In the genomic region with DNA sequence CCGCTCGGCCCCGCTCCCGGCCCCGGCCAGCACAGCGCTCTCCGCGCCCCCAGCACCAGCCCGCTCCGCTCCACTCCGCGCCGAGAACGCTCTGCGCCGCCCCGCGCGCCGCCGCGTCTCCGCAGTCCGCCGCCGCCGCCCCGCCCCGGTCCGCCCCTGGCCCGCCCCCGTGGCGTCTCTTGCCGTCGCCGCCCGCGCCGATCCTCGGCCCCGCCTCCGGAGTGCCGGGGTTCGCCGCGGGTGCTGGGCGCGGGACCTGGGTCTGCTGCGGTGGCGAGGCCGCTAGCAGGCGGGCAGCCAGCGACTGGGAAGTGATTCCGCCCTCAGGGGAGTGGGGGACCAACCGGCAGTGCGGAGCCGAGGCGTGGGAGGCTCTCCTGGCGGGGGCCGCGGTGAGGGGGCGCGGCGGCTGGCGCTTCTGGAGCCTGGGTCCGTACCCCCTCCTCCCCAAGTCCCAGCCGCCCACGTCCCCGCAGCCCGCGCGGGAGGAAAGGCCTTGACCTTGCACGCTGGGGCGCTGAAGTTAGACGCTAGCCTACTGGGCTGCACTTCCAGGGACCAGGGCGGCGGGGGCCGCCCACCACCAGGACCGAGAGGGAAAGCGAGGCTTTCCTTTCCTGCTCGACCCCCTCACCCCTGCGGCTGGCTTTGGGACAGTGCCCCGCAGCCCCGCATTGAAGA, we compare ENCODE assay signal across 1 cellular context.
A peak's percentile ranks its signal among the peaks of the same experiment; 100 is the strongest.
TF ChIP-seq lines count a peak whose summit lies in the region.

A gene with protein sequence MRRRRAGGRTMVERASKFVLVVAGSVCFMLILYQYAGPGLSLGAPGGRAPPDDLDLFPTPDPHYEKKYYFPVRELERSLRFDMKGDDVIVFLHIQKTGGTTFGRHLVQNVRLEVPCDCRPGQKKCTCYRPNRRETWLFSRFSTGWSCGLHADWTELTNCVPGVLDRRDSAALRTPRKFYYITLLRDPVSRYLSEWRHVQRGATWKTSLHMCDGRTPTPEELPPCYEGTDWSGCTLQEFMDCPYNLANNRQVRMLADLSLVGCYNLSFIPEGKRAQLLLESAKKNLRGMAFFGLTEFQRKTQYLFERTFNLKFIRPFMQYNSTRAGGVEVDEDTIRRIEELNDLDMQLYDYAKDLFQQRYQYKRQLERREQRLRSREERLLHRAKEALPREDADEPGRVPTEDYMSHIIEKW (minus strand): TSS at position 93 of the 681 bp plus-strand sequence. CDS start 305 bp downstream, outside the sequence.

TF ChIP-seq in HepG2, 621 proteins besides CTCF, POLR2A, EP300 and RAD21 (continued from another document and continues in another):
- TF ChIP-seq, protein P1, sequence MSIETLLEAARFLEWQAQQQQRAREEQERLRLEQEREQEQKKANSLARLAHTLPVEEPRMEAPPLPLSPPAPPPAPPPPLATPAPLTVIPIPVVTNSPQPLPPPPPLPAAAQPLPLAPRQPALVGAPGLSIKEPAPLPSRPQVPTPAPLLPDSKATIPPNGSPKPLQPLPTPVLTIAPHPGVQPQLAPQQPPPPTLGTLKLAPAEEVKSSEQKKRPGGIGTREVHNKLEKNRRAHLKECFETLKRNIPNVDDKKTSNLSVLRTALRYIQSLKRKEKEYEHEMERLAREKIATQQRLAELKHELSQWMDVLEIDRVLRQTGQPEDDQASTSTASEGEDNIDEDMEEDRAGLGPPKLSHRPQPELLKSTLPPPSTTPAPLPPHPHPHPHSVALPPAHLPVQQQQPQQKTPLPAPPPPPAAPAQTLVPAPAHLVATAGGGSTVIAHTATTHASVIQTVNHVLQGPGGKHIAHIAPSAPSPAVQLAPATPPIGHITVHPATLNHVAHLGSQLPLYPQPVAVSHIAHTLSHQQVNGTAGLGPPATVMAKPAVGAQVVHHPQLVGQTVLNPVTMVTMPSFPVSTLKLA (IDR thresholded peaks at IDR 0.05), result no peak
- peak; percentile 42; the same call in 1 of the 2 replicates for TF ChIP-seq JUN (CRISPR knock-in tag; IDR thresholded peaks at IDR 0.05)
- peak; percentile 61 for TF ChIP-seq ZNF441 (CRISPR knock-in tag; IDR thresholded peaks at IDR 0.05; ENCODE audit: borderline replicate concordance)
- no peak for TF ChIP-seq SNRNP70 (IDR thresholded peaks at IDR 0.05; ENCODE audit: low read depth, low read length)
- no peak for TF ChIP-seq IKZF4 (CRISPR knock-in tag; IDR thresholded peaks at IDR 0.05; ENCODE audit: borderline replicate concordance, low read depth, not compliant biosample characterization)
- no peak for TF ChIP-seq ZNF432 (CRISPR knock-in tag; IDR thresholded peaks at IDR 0.05; ENCODE audit: borderline replicate concordance)
- TF ChIP-seq ARNTL (CRISPR knock-in tag; IDR thresholded peaks at IDR 0.05), result peak; percentile 54; the same call in 1 of the 2 replicates
- no peak for TF ChIP-seq GATA4 (IDR thresholded peaks at IDR 0.05; ENCODE audit: borderline replicate concordance, low read depth)
- TF ChIP-seq MZF1 (CRISPR knock-in tag; IDR thresholded peaks at IDR 0.05; ENCODE audit: borderline replicate concordance), result no peak
- peak; percentile 61; the same call in 1 of the 2 replicates for TF ChIP-seq ZNF609 (CRISPR knock-in tag; IDR thresholded peaks at IDR 0.05; ENCODE audit: borderline replicate concordance)
- TF ChIP-seq ZBED4 (CRISPR knock-in tag; IDR thresholded peaks at IDR 0.05; ENCODE audit: borderline replicate concordance), result no peak
- peak; percentile 14; the same call in 1 of the 2 replicates for TF ChIP-seq HNF4A (CRISPR knock-in tag; IDR thresholded peaks at IDR 0.05)
- no peak for TF ChIP-seq ZNF773 (CRISPR knock-in tag; IDR thresholded peaks at IDR 0.05; ENCODE audit: borderline replicate concordance)
- TF ChIP-seq FIP1L1 (IDR thresholded peaks at IDR 0.05; ENCODE audit: borderline replicate concordance, insufficient read depth, low read depth, low read length), result no peak
- TF ChIP-seq, protein P2, sequence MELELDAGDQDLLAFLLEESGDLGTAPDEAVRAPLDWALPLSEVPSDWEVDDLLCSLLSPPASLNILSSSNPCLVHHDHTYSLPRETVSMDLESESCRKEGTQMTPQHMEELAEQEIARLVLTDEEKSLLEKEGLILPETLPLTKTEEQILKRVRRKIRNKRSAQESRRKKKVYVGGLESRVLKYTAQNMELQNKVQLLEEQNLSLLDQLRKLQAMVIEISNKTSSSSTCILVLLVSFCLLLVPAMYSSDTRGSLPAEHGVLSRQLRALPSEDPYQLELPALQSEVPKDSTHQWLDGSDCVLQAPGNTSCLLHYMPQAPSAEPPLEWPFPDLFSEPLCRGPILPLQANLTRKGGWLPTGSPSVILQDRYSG (CRISPR knock-in tag; IDR thresholded peaks at IDR 0.05), result no peak
- TF ChIP-seq ARHGAP35 (CRISPR knock-in tag; IDR thresholded peaks at IDR 0.05; ENCODE audit: borderline replicate concordance), result peak; percentile 38; the same call in 1 of the 2 replicates
- peak; percentile 54 for TF ChIP-seq ERF (CRISPR knock-in tag; IDR thresholded peaks at IDR 0.05)
- TF ChIP-seq ZNF720 (CRISPR knock-in tag; IDR thresholded peaks at IDR 0.05), result no peak
- TF ChIP-seq ZNF550 (CRISPR knock-in tag; IDR thresholded peaks at IDR 0.05; ENCODE audit: borderline replicate concordance), result no peak
- TF ChIP-seq ZNF546 (CRISPR knock-in tag; conservative IDR thresholded peaks at IDR 0.05), result no peak
- no peak for TF ChIP-seq NFIC (IDR thresholded peaks at IDR 0.05; ENCODE audit: low read length)
- TF ChIP-seq ZNF317 (CRISPR knock-in tag; IDR thresholded peaks at IDR 0.05), result no peak
- TF ChIP-seq ZNF563 (CRISPR knock-in tag; IDR thresholded peaks at IDR 0.05), result peak; percentile 81
- no peak for TF ChIP-seq ZSCAN29 (CRISPR knock-in tag; conservative IDR thresholded peaks at IDR 0.05)
- peak; percentile 71; the same call in 1 of the 2 replicates for TF ChIP-seq TFDP2 (CRISPR knock-in tag; IDR thresholded peaks at IDR 0.05)
- TF ChIP-seq, protein P3, sequence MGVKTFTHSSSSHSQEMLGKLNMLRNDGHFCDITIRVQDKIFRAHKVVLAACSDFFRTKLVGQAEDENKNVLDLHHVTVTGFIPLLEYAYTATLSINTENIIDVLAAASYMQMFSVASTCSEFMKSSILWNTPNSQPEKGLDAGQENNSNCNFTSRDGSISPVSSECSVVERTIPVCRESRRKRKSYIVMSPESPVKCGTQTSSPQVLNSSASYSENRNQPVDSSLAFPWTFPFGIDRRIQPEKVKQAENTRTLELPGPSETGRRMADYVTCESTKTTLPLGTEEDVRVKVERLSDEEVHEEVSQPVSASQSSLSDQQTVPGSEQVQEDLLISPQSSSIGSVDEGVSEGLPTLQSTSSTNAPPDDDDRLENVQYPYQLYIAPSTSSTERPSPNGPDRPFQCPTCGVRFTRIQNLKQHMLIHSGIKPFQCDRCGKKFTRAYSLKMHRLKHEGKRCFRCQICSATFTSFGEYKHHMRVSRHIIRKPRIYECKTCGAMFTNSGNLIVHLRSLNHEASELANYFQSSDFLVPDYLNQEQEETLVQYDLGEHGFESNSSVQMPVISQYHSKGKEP (CRISPR knock-in tag; IDR thresholded peaks at IDR 0.05), result no peak
- no peak for TF ChIP-seq ZNF207 (IDR thresholded peaks at IDR 0.05; ENCODE audit: borderline replicate concordance)
- no peak for TF ChIP-seq ZNF256 (CRISPR knock-in tag; conservative IDR thresholded peaks at IDR 0.05)
- peak; percentile 16; the same call in 1 of the 2 replicates for TF ChIP-seq MEIS2 (CRISPR knock-in tag; IDR thresholded peaks at IDR 0.05)
- TF ChIP-seq, protein P4, sequence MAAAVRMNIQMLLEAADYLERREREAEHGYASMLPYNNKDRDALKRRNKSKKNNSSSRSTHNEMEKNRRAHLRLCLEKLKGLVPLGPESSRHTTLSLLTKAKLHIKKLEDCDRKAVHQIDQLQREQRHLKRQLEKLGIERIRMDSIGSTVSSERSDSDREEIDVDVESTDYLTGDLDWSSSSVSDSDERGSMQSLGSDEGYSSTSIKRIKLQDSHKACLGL (CRISPR knock-in tag; IDR thresholded peaks at IDR 0.05), result no peak; the same call in 1 of the 2 replicates
- TF ChIP-seq RARA (CRISPR knock-in tag; IDR thresholded peaks at IDR 0.05), result 0 out of 2 replicates have a peak, but pooled peaks have one; percentile 20
- peak; percentile 59 for TF ChIP-seq ZBTB33 (CRISPR knock-in tag; IDR thresholded peaks at IDR 0.05)
- TF ChIP-seq ZNF383 (CRISPR knock-in tag; IDR thresholded peaks at IDR 0.05; ENCODE audit: borderline replicate concordance), result no peak
